24 cellular contexts compared by ENCODE assay signal in genomic region chr17:56324676-56325075, GRCh38.
DNase-seq lines count a peak whose midpoint lies in the region; ATAC-seq and TF ChIP-seq lines count a peak whose summit lies in the region.
"Had no signal": no experiment of that assay in that cellular context is flagged by ENCODE, and none has a peak within 500 bp of the region (broad histone marks: within the 10 kb centered on the region; RNA-seq: fewer than 3 reads in every experiment).

No MANE protein-coding gene starts in this region.

- H3K27ac ChIP-seq in SJSA1 (peak overlapping the region; percentile 15), neural progenitor cell (no peak overlapping the region)
- H3K27ac ChIP-seq: 22Rv1; A549; BLaER1 treated with 17β-estradiol and CSF1 and Interleukin-3, amounts not matched to agents 10 nM and 100 nM; C4-2B had no signal

- no peak overlapping the region for H3K4me3 Mint-ChIP-seq in activated naive CD8-positive, alpha-beta T cell treated with anti-CD3 and anti-CD28 coated beads, Interleukin-2, amount 10 ng/mL, durations not matched to agents 7 days and 5 days
- H3K4me3 Mint-ChIP-seq in activated naive CD8-positive, alpha-beta T cell treated with anti-CD3 and anti-CD28 coated beads, Interleukin-2, amount 50 U/mL, for 24 hours: no peak overlapping the region
- no peak overlapping the region for H3K4me3 Mint-ChIP-seq in neural progenitor cell
- H3K4me3 Mint-ChIP-seq: B cell; CD4-positive, alpha-beta memory T cell; CD4-positive, CD25-positive, alpha-beta regulatory T cell; CD8-positive, alpha-beta memory T cell had no signal

- TF ChIP-seq CTCF in neural progenitor cell (IDR thresholded peaks at IDR 0.05): no peak

- H3K27me3 Mint-ChIP-seq in activated naive CD8-positive, alpha-beta T cell treated with anti-CD3 and anti-CD28 coated beads, Interleukin-2, amount 10 ng/mL, durations not matched to agents 7 days and 5 days: peaks cover 16% of the 10 kb centered on the region
- peaks cover 3% of the 10 kb centered on the region for H3K27me3 Mint-ChIP-seq in activated naive CD8-positive, alpha-beta T cell treated with anti-CD3 and anti-CD28 coated beads, Interleukin-2, amount 50 U/mL, for 24 hours
- no peaks in the 10 kb centered on the region for H3K27me3 Mint-ChIP-seq in neural progenitor cell (ENCODE audit: insufficient read depth, low read depth)

- POLR2A ChIA-PET in activated naive CD8-positive, alpha-beta T cell treated with anti-CD3 and anti-CD28 coated beads, Interleukin-2, amount 10 ng/mL, durations not matched to agents 7 days and 5 days (lab: Charles Lee): no interaction called here

- H2AFZ ChIP-seq in neural progenitor cell (replicated peaks): no peak overlapping the region

- no peak for ATAC-seq in activated naive CD8-positive, alpha-beta T cell treated with anti-CD3 and anti-CD28 coated beads, Interleukin-2, amount 10 ng/mL, durations not matched to agents 7 days and 5 days (ENCODE audit: low read depth)
- ATAC-seq in activated naive CD8-positive, alpha-beta T cell treated with anti-CD3 and anti-CD28 coated beads, Interleukin-2, amount 50 U/mL, for 24 hours: no peak
- ATAC-seq: A549, GM12878 had no signal

- no peak overlapping the region for H3K9ac ChIP-seq in neural progenitor cell
- H3K9ac ChIP-seq: BLaER1 treated with 17β-estradiol and CSF1 and Interleukin-3, amounts not matched to agents 10 nM and 100 nM had no signal

- H3K4me3 ChIP-seq in SJSA1 (no peak overlapping the region), neural progenitor cell (no peak overlapping the region)
- H3K4me3 ChIP-seq: A549; BLaER1 treated with 17β-estradiol and CSF1 and Interleukin-3, amounts not matched to agents 10 nM and 100 nM; GM12878 had no signal

- H3K36me3 Mint-ChIP-seq in activated naive CD8-positive, alpha-beta T cell treated with anti-CD3 and anti-CD28 coated beads, Interleukin-2, amount 10 ng/mL, durations not matched to agents 7 days and 5 days: no peaks in the 10 kb centered on the region
- no peaks in the 10 kb centered on the region for H3K36me3 Mint-ChIP-seq in activated naive CD8-positive, alpha-beta T cell treated with anti-CD3 and anti-CD28 coated beads, Interleukin-2, amount 50 U/mL, for 24 hours (ENCODE audit: low read depth)
- no peaks in the 10 kb centered on the region for H3K36me3 Mint-ChIP-seq in neural progenitor cell
- H3K36me3 Mint-ChIP-seq: CD4-positive, alpha-beta memory T cell; CD4-positive, CD25-positive, alpha-beta regulatory T cell; CD8-positive, alpha-beta memory T cell had no signal

- H3K27me3 ChIP-seq in SJSA1 (replicated peaks): no peaks in the 10 kb centered on the region; the same call in 1 of the 2 replicates
- no peaks in the 10 kb centered on the region for H3K27me3 ChIP-seq in neural progenitor cell
- H3K27me3 ChIP-seq: BLaER1 treated with 17β-estradiol and CSF1 and Interleukin-3, amounts not matched to agents 10 nM and 100 nM had no signal

- H3K27ac Mint-ChIP-seq in activated naive CD8-positive, alpha-beta T cell treated with anti-CD3 and anti-CD28 coated beads, Interleukin-2, amount 10 ng/mL, durations not matched to agents 7 days and 5 days: peak overlapping the region; percentile 32
- H3K27ac Mint-ChIP-seq in activated naive CD8-positive, alpha-beta T cell treated with anti-CD3 and anti-CD28 coated beads, Interleukin-2, amount 50 U/mL, for 24 hours: no peak overlapping the region
- H3K27ac Mint-ChIP-seq in neural progenitor cell: no peak overlapping the region
- H3K27ac Mint-ChIP-seq: B cell; CD4-positive, alpha-beta memory T cell; CD4-positive, CD25-positive, alpha-beta regulatory T cell; CD8-positive, alpha-beta memory T cell had no signal

- no peaks in the 10 kb centered on the region for H3K79me2 ChIP-seq in neural progenitor cell (ENCODE audit: low read depth)

- H3K4me2 ChIP-seq in neural progenitor cell: peak overlapping the region; percentile 58
- H3K4me2 ChIP-seq: A549; BLaER1 treated with 17β-estradiol and CSF1 and Interleukin-3, amounts not matched to agents 10 nM and 100 nM had no signal

- H3K4me1 ChIP-seq in SJSA1 (replicated peaks): peaks cover 36% of the 10 kb centered on the region
- H3K4me1 ChIP-seq in neural progenitor cell: peaks cover 46% of the 10 kb centered on the region
- H3K4me1 ChIP-seq: A549; BLaER1 treated with 17β-estradiol and CSF1 and Interleukin-3, amounts not matched to agents 10 nM and 100 nM had no signal

- DNase-seq in activated naive CD8-positive, alpha-beta T cell treated with anti-CD3 and anti-CD28 coated beads, Interleukin-2, amount 10 ng/mL, durations not matched to agents 7 days and 5 days: no peak
- no peak for DNase-seq in activated naive CD8-positive, alpha-beta T cell treated with anti-CD3 and anti-CD28 coated beads, Interleukin-2, amount 50 U/mL, for 24 hours
- DNase-seq in SJSA1 (ENCODE audit: low read depth in 1 of 2, low spot score in 2 of 2): peak; percentile 65 to 69
- no peak for DNase-seq in neural progenitor cell (ENCODE audit: low spot score)
- DNase-seq in NCI-H128 (lab: John Stamatoyannopoulos, UW; ENCODE audit: unreplicated experiment): no peak
- no peak for DNase-seq in NCI-H2107 treated with DMSO at 0.1 percent for 48 hours (lab: John Stamatoyannopoulos, UW; ENCODE audit: unreplicated experiment)
- DNase-seq: AML-193; CD4-positive, alpha-beta memory T cell; CD4-positive, CD25-positive, alpha-beta regulatory T cell; CD8-positive, alpha-beta memory T cell; COR-L47; DMS 273 treated with DMSO at 0.1 percent for 48 hours; DMS153; DMS53; DMS79; DND-41; EL; GDM1 had no signal

- H3K9me3 ChIP-seq in SJSA1 (replicated peaks) (no peaks in the 10 kb centered on the region), neural progenitor cell (ENCODE audit: low read depth) (no peaks in the 10 kb centered on the region)
- H3K9me3 ChIP-seq: A549; BLaER1 treated with 17β-estradiol and CSF1 and Interleukin-3, amounts not matched to agents 10 nM and 100 nM had no signal

- H3K36me3 ChIP-seq in SJSA1 (no peaks in the 10 kb centered on the region), neural progenitor cell (no peaks in the 10 kb centered on the region)
- H3K36me3 ChIP-seq: BLaER1 treated with 17β-estradiol and CSF1 and Interleukin-3, amounts not matched to agents 10 nM and 100 nM had no signal

- no peaks in the 10 kb centered on the region for H4K20me1 ChIP-seq in neural progenitor cell (ENCODE audit: low read depth)
- H4K20me1 ChIP-seq: BLaER1 treated with 17β-estradiol and CSF1 and Interleukin-3, amounts not matched to agents 10 nM and 100 nM had no signal

- H3F3A ChIP-seq in neural progenitor cell (ENCODE audit: low read depth): peaks cover 21% of the 10 kb centered on the region

- peaks cover 2% of the 10 kb centered on the region for H3K4me1 Mint-ChIP-seq in activated naive CD8-positive, alpha-beta T cell treated with anti-CD3 and anti-CD28 coated beads, Interleukin-2, amount 10 ng/mL, durations not matched to agents 7 days and 5 days
- H3K4me1 Mint-ChIP-seq in activated naive CD8-positive, alpha-beta T cell treated with anti-CD3 and anti-CD28 coated beads, Interleukin-2, amount 50 U/mL, for 24 hours: no peaks in the 10 kb centered on the region
- peaks cover 44% of the 10 kb centered on the region for H3K4me1 Mint-ChIP-seq in neural progenitor cell
- H3K4me1 Mint-ChIP-seq: B cell; CD4-positive, alpha-beta memory T cell; CD4-positive, CD25-positive, alpha-beta regulatory T cell; CD8-positive, alpha-beta memory T cell had no signal

- peaks cover 2% of the 10 kb centered on the region for H3K9me3 Mint-ChIP-seq in activated naive CD8-positive, alpha-beta T cell treated with anti-CD3 and anti-CD28 coated beads, Interleukin-2, amount 10 ng/mL, durations not matched to agents 7 days and 5 days
- H3K9me3 Mint-ChIP-seq in activated naive CD8-positive, alpha-beta T cell treated with anti-CD3 and anti-CD28 coated beads, Interleukin-2, amount 50 U/mL, for 24 hours: no peaks in the 10 kb centered on the region
- H3K9me3 Mint-ChIP-seq in neural progenitor cell: no peaks in the 10 kb centered on the region

Comparison
In these comparisons a context has a peak if more than half of its experiments do, and no peak if none do; other contexts are left out.
1. DNase-seq: peak in SJSA1 (2 of 2); none in activated naive CD8-positive, alpha-beta T cell treated with anti-CD3 and anti-CD28 coated beads, Interleukin-2, amount 10 ng/mL, durations not matched to agents 7 days and 5 days (single experiment), activated naive CD8-positive, alpha-beta T cell treated with anti-CD3 and anti-CD28 coated beads, Interleukin-2, amount 50 U/mL, for 24 hours (single experiment), neural progenitor cell (single experiment), NCI-H128 (single experiment) and NCI-H2107 treated with DMSO at 0.1 percent for 48 hours (single experiment).